Comparison of ENCODE assay signal across 9 cellular contexts in the genomic region with DNA sequence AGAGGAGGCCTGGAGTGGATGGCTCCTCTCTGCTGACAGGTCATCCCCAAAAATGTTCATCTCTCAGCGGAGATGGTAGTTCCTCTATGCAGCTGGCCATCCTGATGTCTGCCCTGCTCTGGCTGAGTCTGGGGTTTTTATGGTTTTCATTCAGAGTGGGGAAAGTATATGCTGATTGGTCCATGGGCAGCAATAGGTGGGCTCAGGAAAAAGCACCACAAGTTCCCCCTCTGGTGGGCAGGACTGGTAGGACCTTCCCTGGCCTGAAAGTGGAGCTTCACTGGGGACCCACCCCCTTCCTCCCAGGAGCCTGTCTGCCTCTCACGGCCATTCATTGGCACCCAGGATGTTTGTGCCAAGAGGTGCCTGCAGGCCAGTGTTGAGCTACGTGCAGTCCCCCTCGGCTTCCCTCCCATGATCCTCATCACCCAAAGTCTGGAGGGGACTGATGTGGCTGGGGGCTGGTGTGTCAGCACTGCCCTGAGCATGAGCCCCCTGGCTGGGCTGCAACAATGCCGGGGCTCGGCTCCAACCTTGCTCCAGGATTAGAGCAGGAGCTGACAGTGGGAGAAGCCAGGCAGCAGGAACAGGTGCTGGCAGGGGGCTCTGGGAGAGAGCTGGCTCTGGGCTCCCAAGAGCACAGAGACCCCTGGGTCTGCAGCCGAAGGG. TPM values are rescaled to one million over a fixed set of nuclear protein-coding genes. Genes with fewer than 3 reads are reported as not detected.
DNase-seq lines count a peak whose midpoint lies in the region; ATAC-seq and TF ChIP-seq lines count a peak whose summit lies in the region.
"Had no signal": no experiment of that assay in that cellular context is flagged by ENCODE, and none has a peak within 500 bp of the region (broad histone marks: within the 10 kb centered on the region; RNA-seq: fewer than 3 reads in every experiment).

No MANE protein-coding gene starts in this region.

- H3K9me3 ChIP-seq in left ventricle myocardium inferior (replicated peaks) (peaks cover 6% of the 10 kb centered on the region), heart right ventricle (peaks cover 0 to 5% (median 0%) of the 10 kb centered on the region in 11 donors), SJCRH30 (replicated peaks) (0 out of 2 replicates have a peak, but pooled peaks cover 5% of the 10 kb centered on the region), transverse colon (no peaks in the 10 kb centered on the region)

- H3K4me3 ChIP-seq in left ventricle myocardium inferior (no peak overlapping the region), heart right ventricle (no peak overlapping the region), SJCRH30 (no peak overlapping the region), fibroblast of mammary gland (ENCODE audit: control insufficient read depth, low read depth, low read length) (no peak overlapping the region), transverse colon (no peak overlapping the region)

- H3K4me1 ChIP-seq in left ventricle myocardium inferior (no peaks in the 10 kb centered on the region), heart right ventricle (peaks cover 0 to 11% (median 0%) of the 10 kb centered on the region in 9 donors), SJCRH30 (no peaks in the 10 kb centered on the region), transverse colon (no peaks in the 10 kb centered on the region)

- DNase-seq in left ventricle myocardium inferior (no peak), heart right ventricle (no peak), SJCRH30 (peak; percentile 38 to 59), fibroblast of mammary gland (ENCODE audit: low read depth) (peak; percentile 25), transverse colon (peak; percentile 19)

- no peak overlapping the region for H3K27ac Mint-ChIP-seq in activated T-helper 17 cell treated with anti-CD3 and anti-CD28 coated beads, Interleukin-2, amount 50 U/mL, for 72 hours
- H3K27ac Mint-ChIP-seq: activated T-helper 2 cell treated with anti-CD3 and anti-CD28 coated beads, Interferon-gamma antibody, Interleukin-2, Interleukin-4, amounts not matched to agents 10 μg/mL and 5 μg/mL and 100 μg/mL, durations not matched to agents 14 hours and 24 hours and 36 hours had no signal

- H3K4me3 Mint-ChIP-seq in activated T-helper 17 cell treated with anti-CD3 and anti-CD28 coated beads, Interleukin-2, amount 50 U/mL, for 72 hours = no peak overlapping the region

- in situ Hi-C loops in transverse colon (cut with MboI; ENCODE audit: low pct_ligation_motif_present in 1 of 4, low pct_unique_long_range_greater_than_20kb in 1 of 4, low sequenced_read_pairs in 3 of 4) = no loop called here

- H3K36me3 ChIP-seq in left ventricle myocardium inferior = no peaks in the 10 kb centered on the region
- H3K36me3 ChIP-seq in heart right ventricle = no peaks in the 10 kb centered on the region
- no peaks in the 10 kb centered on the region for H3K36me3 ChIP-seq in SJCRH30
- H3K36me3 ChIP-seq in transverse colon = no peaks in the 10 kb centered on the region

- WGBS in heart right ventricle, 2 donors = 71% methylated on average over 7 of the region's 7 CpGs
- 84% methylated on average over 7 of the region's 7 CpGs; no CpG with 5 or more reads in 1 of the 2 donors for WGBS in transverse colon (ENCODE audit: low coverage in 1 of 2), 2 donors

- intact Hi-C loops in left ventricle myocardium inferior (cut with micrococcal nuclease) (no loop called here), heart right ventricle (cut with DNase I) (loop anchor here in 1 of 10 donors (5.0 kb wide), 1 partner anchor 108 kb away; no protein-coding TSS in a partner anchor), transverse colon (cut with DNase I; ENCODE audit: low total_unique reads) (no loop called here)

- TF ChIP-seq EP300 in transverse colon (IDR thresholded peaks at IDR 0.05; ENCODE audit: low read depth) = no peak

- peaks cover 15% of the 10 kb centered on the region for H3K27me3 Mint-ChIP-seq in activated T-helper 17 cell treated with anti-CD3 and anti-CD28 coated beads, Interleukin-2, amount 50 U/mL, for 72 hours

- H3K27ac ChIP-seq in left ventricle myocardium inferior (replicated peaks) = no peak overlapping the region
- no peak overlapping the region for H3K27ac ChIP-seq in heart right ventricle
- no peak overlapping the region for H3K27ac ChIP-seq in SJCRH30
- H3K27ac ChIP-seq in transverse colon = no peak overlapping the region

- ATAC-seq in heart right ventricle = no peak
- ATAC-seq in HG03521 (IDR thresholded peaks at IDR 0.05; ENCODE audit: unreplicated experiment) = no peak
- no peak for ATAC-seq in activated T-helper 17 cell treated with anti-CD3 and anti-CD28 coated beads, Interleukin-2, amount 50 U/mL, for 72 hours (replicated peaks)
- ATAC-seq in HG02763 (IDR thresholded peaks at IDR 0.05; ENCODE audit: unreplicated experiment) = no peak

- H3K27me3 ChIP-seq in left ventricle myocardium inferior (ENCODE audit: low read depth) (peaks cover 12% of the 10 kb centered on the region), heart right ventricle (peaks cover 0 to 12% (median 0%) of the 10 kb centered on the region in 7 donors), SJCRH30 (no peaks in the 10 kb centered on the region), transverse colon (no peaks in the 10 kb centered on the region)

- no peaks in the 10 kb centered on the region for H3K36me3 Mint-ChIP-seq in activated T-helper 17 cell treated with anti-CD3 and anti-CD28 coated beads, Interleukin-2, amount 50 U/mL, for 72 hours (ENCODE audit: low read depth)

- peak; percentile 23 for TF ChIP-seq CTCF in left ventricle myocardium inferior (IDR thresholded peaks at IDR 0.05; ENCODE audit: borderline replicate concordance)
- TF ChIP-seq CTCF in heart right ventricle (IDR thresholded peaks at IDR 0.05) = peak in 4 of 9 donors; percentile 6 to 26 (median 8)
- peak; percentile 43 for TF ChIP-seq CTCF in fibroblast of mammary gland (conservative IDR thresholded peaks at IDR 0.05; ENCODE audit: control insufficient read depth, insufficient read depth, low read depth, low read length)
- TF ChIP-seq CTCF in transverse colon (IDR thresholded peaks at IDR 0.05) = peak in 2 of 5 experiments; percentile 6 to 18

- H3K9me3 Mint-ChIP-seq in activated T-helper 17 cell treated with anti-CD3 and anti-CD28 coated beads, Interleukin-2, amount 50 U/mL, for 72 hours = no peaks in the 10 kb centered on the region
- H3K9me3 Mint-ChIP-seq: activated T-helper 2 cell treated with anti-CD3 and anti-CD28 coated beads, Interferon-gamma antibody, Interleukin-2, Interleukin-4, amounts not matched to agents 10 μg/mL and 5 μg/mL and 100 μg/mL, durations not matched to agents 14 hours and 24 hours and 36 hours had no signal

- no peak for TF ChIP-seq POLR2A in transverse colon (IDR thresholded peaks at IDR 0.05)

- no peaks in the 10 kb centered on the region for H3K4me1 Mint-ChIP-seq in activated T-helper 17 cell treated with anti-CD3 and anti-CD28 coated beads, Interleukin-2, amount 50 U/mL, for 72 hours

RNA-seq across cellular contexts. Expression of gene BLOC1S6, which starts 13.1 kb away (rescaled TPM):
- total RNA-seq in left ventricle myocardium inferior = 24.3 TPM
- 10 to 100 TPM; 24.8 to 33.9 (median 28.5) TPM for total RNA-seq in heart right ventricle
- polyA plus RNA-seq in heart right ventricle = 10 to 100 TPM in 1 of 2 donors, 1 to 10 TPM in 1; 8.6 to 11.0 TPM
- 70.2 and 70.9 TPM in 2 replicates for total RNA-seq in SJCRH30 (2014; rRNA removed; shearing (Covaris generic))
- total RNA-seq in transverse colon = 10 to 100 TPM in 3 of 4 donors, 1 to 10 TPM in 1; 6.7 to 35.4 (median 23.8) TPM
- 10 to 100 TPM; 43.7 to 54.5 TPM for total RNA-seq in activated T-helper 17 cell treated with anti-CD3 and anti-CD28 coated beads, Interleukin-2, amount 50 U/mL, for 72 hours

RNA-seq across cellular contexts. Expression of gene SLC30A4, which starts 51.5 kb away (rescaled TPM):
- 2.8 TPM for total RNA-seq in left ventricle myocardium inferior
- total RNA-seq in heart right ventricle = 1 to 10 TPM; 2.5 to 4.5 (median 3.1) TPM
- polyA plus RNA-seq in heart right ventricle = 1 to 10 TPM; 1.4 to 2.1 TPM
- total RNA-seq in SJCRH30 (2014; rRNA removed; shearing (Covaris generic)) = 4.4 and 5.0 TPM in 2 replicates
- 10 to 100 TPM; 11.7 to 69.3 (median 16.0) TPM for total RNA-seq in transverse colon
- 1 to 10 TPM; 1.1 to 2.1 TPM for total RNA-seq in activated T-helper 17 cell treated with anti-CD3 and anti-CD28 coated beads, Interleukin-2, amount 50 U/mL, for 72 hours

Comparison
In these comparisons a context has a peak if more than half of its experiments do, and no peak if none do; other contexts are left out.
1. DNase-seq: peak in SJCRH30 (2 of 2), fibroblast of mammary gland (single experiment) and transverse colon (single experiment); none in left ventricle myocardium inferior (single experiment) and heart right ventricle (0 of 2).